In the genomic region with DNA sequence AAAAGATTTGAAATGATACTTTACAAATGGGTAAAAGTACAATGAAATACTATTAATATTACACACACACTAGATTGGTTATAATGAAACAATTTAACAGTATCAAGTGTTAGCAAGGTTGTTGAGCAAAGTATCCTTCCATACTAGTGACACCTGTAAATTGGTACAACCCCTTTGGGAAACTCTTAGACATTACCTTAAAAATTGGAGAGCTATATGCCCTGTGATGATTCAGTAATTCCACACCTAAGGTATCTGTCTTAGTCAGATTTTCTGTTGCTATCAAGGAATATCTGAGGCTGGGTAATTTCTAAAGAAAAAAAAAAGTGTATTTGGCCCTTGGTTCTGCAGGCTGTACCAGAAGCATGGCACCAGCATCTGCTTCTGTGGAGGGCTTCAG, we compare ENCODE assay signal across 26 cellular contexts. TPM values are rescaled to one million over a fixed set of nuclear protein-coding genes. Genes with fewer than 3 reads are reported as not detected.
A peak's percentile ranks its signal among the peaks of the same experiment; 100 is the strongest.
DNase-seq lines count a peak whose midpoint lies in the region; ATAC-seq, FAIRE-seq and TF ChIP-seq lines count a peak whose summit lies in the region.
"Had no signal": no experiment of that assay in that cellular context is flagged by ENCODE, and none has a peak within 500 bp of the region (broad histone marks: within the 10 kb centered on the region; RNA-seq: fewer than 3 reads in every experiment).

No MANE protein-coding gene starts in this region.

- no peaks in the 10 kb centered on the region for H3K27me3 ChIP-seq in HCT116 (ENCODE audit: insufficient read depth, low read length)
- no peaks in the 10 kb centered on the region for H3K27me3 ChIP-seq in bronchial epithelial cell (ENCODE audit: control insufficient read depth, insufficient read depth, low read length)

- RAD21 ChIA-PET in HCT116 (lab: Charles Lee; ENCODE audit: low non-redundant PET in 1 of 2, low total read pairs in 2 of 2, uncharacterized antibody in 2 of 2, unreplicated experiment in 2 of 2): no interaction called here

- POLR2A ChIA-PET in activated CD8-positive, alpha-beta T cell treated with anti-CD3 and anti-CD28 coated beads for 36 hours (lab: Charles Lee): no interaction called here
- POLR2A ChIA-PET in activated CD8-positive, alpha-beta T cell treated with anti-CD3 and anti-CD28 coated beads, Interleukin-2, amount 10 ng/mL, durations not matched to agents 7 days and 5 days (lab: Charles Lee): interaction anchor here (0.6 kb wide), 1 partner anchor 1015 kb away, joined by 3 read pairs; no protein-coding TSS in a partner anchor
- POLR2A ChIA-PET in HCT116 (lab: Charles Lee): no interaction called here

- no peak for TF ChIP-seq POLR2A in HCT116 (IDR thresholded peaks at IDR 0.05; ENCODE audit: borderline replicate concordance, extremely low read depth, insufficient read depth, insufficient read length)

- H3K4me1 Mint-ChIP-seq in activated CD8-positive, alpha-beta T cell treated with anti-CD3 and anti-CD28 coated beads for 36 hours (ENCODE audit: low read depth): peaks cover 11% of the 10 kb centered on the region
- no peaks in the 10 kb centered on the region for H3K4me1 Mint-ChIP-seq in activated CD8-positive, alpha-beta T cell treated with anti-CD3 and anti-CD28 coated beads, Interleukin-2, amount 10 ng/mL, durations not matched to agents 7 days and 5 days (ENCODE audit: low read depth)
- H3K4me1 Mint-ChIP-seq in stimulated activated naive CD8-positive, alpha-beta T cell treated with anti-CD3 and anti-CD28 coated beads, Interleukin-15, Interleukin-2, amounts not matched to agents 100 ng/mL and 50 ng/mL, for 24 hours (ENCODE audit: low read depth): peaks cover 20% of the 10 kb centered on the region
- H3K4me1 Mint-ChIP-seq: CD8-positive, alpha-beta memory T cell had no signal

- no peaks in the 10 kb centered on the region for H3K9me3 ChIP-seq in HCT116 (ENCODE audit: control insufficient read depth in 1 of 2, insufficient read depth in 1 of 2, low read depth in 1 of 2, low read length in 2 of 2)

- no peak overlapping the region for H3K27ac ChIP-seq in HCT116 (ENCODE audit: low read depth, low read length)
- H3K27ac ChIP-seq: C4-2B, PC-9, SK-N-MC had no signal

- no peaks in the 10 kb centered on the region for H4K20me1 ChIP-seq in HCT116 (ENCODE audit: insufficient read depth)

- H3K4me2 ChIP-seq in HCT116 (ENCODE audit: low read length): no peak overlapping the region
- H3K4me2 ChIP-seq: PC-9 had no signal

- H3K79me2 ChIP-seq in HCT116 (ENCODE audit: insufficient read depth, low read length): no peaks in the 10 kb centered on the region

- H3K27me3 Mint-ChIP-seq in activated CD8-positive, alpha-beta T cell treated with anti-CD3 and anti-CD28 coated beads for 36 hours: no peaks in the 10 kb centered on the region
- H3K27me3 Mint-ChIP-seq in activated CD8-positive, alpha-beta T cell treated with anti-CD3 and anti-CD28 coated beads, Interleukin-2, amount 10 ng/mL, durations not matched to agents 7 days and 5 days (ENCODE audit: low read depth): peaks cover 2% of the 10 kb centered on the region
- peaks cover 8% of the 10 kb centered on the region for H3K27me3 Mint-ChIP-seq in stimulated activated naive CD8-positive, alpha-beta T cell treated with anti-CD3 and anti-CD28 coated beads, Interleukin-15, Interleukin-2, amounts not matched to agents 100 ng/mL and 50 ng/mL, for 24 hours

- H3K4me3 ChIP-seq in HCT116 (replicated peaks in 1 of 2; ENCODE audit: low read depth in 1 of 2, low read length in 2 of 2): no peak overlapping the region
- no peak overlapping the region for H3K4me3 ChIP-seq in bronchial epithelial cell (ENCODE audit: low read depth, low read length)
- H3K4me3 ChIP-seq: K562, PC-9, SK-N-MC had no signal

- CTCF ChIA-PET in activated CD8-positive, alpha-beta T cell treated with anti-CD3 and anti-CD28 coated beads for 36 hours (lab: Charles Lee): no interaction called here
- CTCF ChIA-PET in activated CD8-positive, alpha-beta T cell treated with anti-CD3 and anti-CD28 coated beads, Interleukin-2, amount 10 ng/mL, durations not matched to agents 7 days and 5 days (lab: Charles Lee): no interaction called here
- CTCF ChIA-PET in HCT116 (lab: Charles Lee): no interaction called here

- no peak overlapping the region for H3K4me3 Mint-ChIP-seq in activated CD8-positive, alpha-beta T cell treated with anti-CD3 and anti-CD28 coated beads for 36 hours
- no peak overlapping the region for H3K4me3 Mint-ChIP-seq in activated CD8-positive, alpha-beta T cell treated with anti-CD3 and anti-CD28 coated beads, Interleukin-2, amount 10 ng/mL, durations not matched to agents 7 days and 5 days
- no peak overlapping the region for H3K4me3 Mint-ChIP-seq in stimulated activated naive CD8-positive, alpha-beta T cell treated with anti-CD3 and anti-CD28 coated beads, Interleukin-15, Interleukin-2, amounts not matched to agents 100 ng/mL and 50 ng/mL, for 24 hours
- H3K4me3 Mint-ChIP-seq: CD8-positive, alpha-beta memory T cell had no signal

- no peak overlapping the region for H3K27ac Mint-ChIP-seq in activated CD8-positive, alpha-beta T cell treated with anti-CD3 and anti-CD28 coated beads for 36 hours
- no peak overlapping the region for H3K27ac Mint-ChIP-seq in activated CD8-positive, alpha-beta T cell treated with anti-CD3 and anti-CD28 coated beads, Interleukin-2, amount 10 ng/mL, durations not matched to agents 7 days and 5 days
- H3K27ac Mint-ChIP-seq in stimulated activated naive CD8-positive, alpha-beta T cell treated with anti-CD3 and anti-CD28 coated beads, Interleukin-15, Interleukin-2, amounts not matched to agents 100 ng/mL and 50 ng/mL, for 24 hours: peak overlapping the region; percentile 78
- H3K27ac Mint-ChIP-seq: CD8-positive, alpha-beta memory T cell had no signal

- no TSS peak for BruUV-seq in HCT116 (replicated peaks; lab: Mats Ljungman, UMichigan)

- TF ChIP-seq CTCF in activated CD8-positive, alpha-beta T cell treated with anti-CD3 and anti-CD28 coated beads for 36 hours (IDR thresholded peaks at IDR 0.05): no peak
- TF ChIP-seq CTCF in HCT116 (IDR thresholded peaks at IDR 0.05 in 2 of 3, conservative IDR thresholded peaks at IDR 0.05 in 1 of 3; ENCODE audit: borderline replicate concordance in 1 of 3, insufficient read depth in 1 of 3, low read depth in 2 of 3, low read length in 2 of 3): no peak
- TF ChIP-seq CTCF in bronchial epithelial cell (IDR thresholded peaks at IDR 0.05; ENCODE audit: insufficient read depth, low read length, severe bottlenecking): no peak

- intact Hi-C loops in activated CD8-positive, alpha-beta T cell treated with anti-CD3 and anti-CD28 coated beads for 36 hours (cut with micrococcal nuclease): no loop called here
- intact Hi-C loops in HCT116 (cut with micrococcal nuclease): no loop called here

- H3K36me3 ChIP-seq in HCT116 (ENCODE audit: control insufficient read depth in 1 of 2, insufficient read depth in 2 of 2, low read length in 2 of 2) (no peaks in the 10 kb centered on the region), bronchial epithelial cell (ENCODE audit: control insufficient read depth, insufficient read depth, low read length) (no peaks in the 10 kb centered on the region)

- no peak for DNase-seq in activated CD8-positive, alpha-beta T cell treated with anti-CD3 and anti-CD28 coated beads for 36 hours
- DNase-seq in activated CD8-positive, alpha-beta T cell treated with anti-CD3 and anti-CD28 coated beads, Interleukin-2, amount 10 ng/mL, durations not matched to agents 7 days and 5 days: no peak
- DNase-seq in HCT116 (ENCODE audit: low read depth, low spot score) (no peak), bronchial epithelial cell (ENCODE audit: low read depth) (peak; percentile 8), NCI-H446 treated with DMSO at 0.1 percent for 48 hours (lab: John Stamatoyannopoulos, UW) (no peak), HuH-7 (ENCODE audit: low spot score) (no peak)
- DNase-seq: CD8-positive, alpha-beta memory T cell; DMS53; GDM1; H7; MM.1S; NCI-H1048; NCI-H1436 treated with DMSO at 0.1 percent for 48 hours; NCI-H1930; NCI-H510A; NCI-H748 treated with DMSO at 0.1 percent for 48 hours; PC-9; RPMI8226; SHP77 treated with DMSO at 0.1 percent for 48 hours had no signal

- no peaks in the 10 kb centered on the region for H3K9me3 Mint-ChIP-seq in activated CD8-positive, alpha-beta T cell treated with anti-CD3 and anti-CD28 coated beads for 36 hours
- no peaks in the 10 kb centered on the region for H3K9me3 Mint-ChIP-seq in activated CD8-positive, alpha-beta T cell treated with anti-CD3 and anti-CD28 coated beads, Interleukin-2, amount 10 ng/mL, durations not matched to agents 7 days and 5 days (ENCODE audit: insufficient read depth)
- H3K9me3 Mint-ChIP-seq in stimulated activated naive CD8-positive, alpha-beta T cell treated with anti-CD3 and anti-CD28 coated beads, Interleukin-15, Interleukin-2, amounts not matched to agents 100 ng/mL and 50 ng/mL, for 24 hours: peaks cover 8% of the 10 kb centered on the region
- H3K9me3 Mint-ChIP-seq: CD8-positive, alpha-beta memory T cell had no signal

- no peaks in the 10 kb centered on the region for H3K4me1 ChIP-seq in HCT116 (ENCODE audit: control insufficient read depth in 1 of 2, insufficient read depth in 2 of 2, low read length in 2 of 2)

- no peaks in the 10 kb centered on the region for H3K9me2 ChIP-seq in HCT116 (ENCODE audit: insufficient read depth)

- ATAC-seq in activated CD8-positive, alpha-beta T cell treated with anti-CD3 and anti-CD28 coated beads for 36 hours: peak; percentile 70
- no peak for ATAC-seq in activated CD8-positive, alpha-beta T cell treated with anti-CD3 and anti-CD28 coated beads, Interleukin-2, amount 10 ng/mL, durations not matched to agents 7 days and 5 days
- no peak for ATAC-seq in HCT116
- ATAC-seq: K562 had no signal

- TF ChIP-seq RAD21 in HCT116 (IDR thresholded peaks at IDR 0.05; ENCODE audit: low read depth): no peak

- no peak overlapping the region for H3K9ac ChIP-seq in HCT116 (ENCODE audit: low read length)

- no peak overlapping the region for H2AFZ ChIP-seq in HCT116 (ENCODE audit: low read depth, low read length, poor library complexity, severe bottlenecking)
- H2AFZ ChIP-seq: PC-9 had no signal

- no peaks in the 10 kb centered on the region for H3K36me3 Mint-ChIP-seq in activated CD8-positive, alpha-beta T cell treated with anti-CD3 and anti-CD28 coated beads for 36 hours (ENCODE audit: low read depth)
- H3K36me3 Mint-ChIP-seq in activated CD8-positive, alpha-beta T cell treated with anti-CD3 and anti-CD28 coated beads, Interleukin-2, amount 10 ng/mL, durations not matched to agents 7 days and 5 days (ENCODE audit: low read depth): no peaks in the 10 kb centered on the region
- H3K36me3 Mint-ChIP-seq in stimulated activated naive CD8-positive, alpha-beta T cell treated with anti-CD3 and anti-CD28 coated beads, Interleukin-15, Interleukin-2, amounts not matched to agents 100 ng/mL and 50 ng/mL, for 24 hours (ENCODE audit: low read depth): peaks cover 4% of the 10 kb centered on the region
- H3K36me3 Mint-ChIP-seq: CD8-positive, alpha-beta memory T cell had no signal

- no peak for FAIRE-seq in bronchial epithelial cell (lab: Jason Lieb, UNC)
- FAIRE-seq: A204.1, GM18507, K562 had no signal

RNA-seq across cellular contexts. Expression of a gene that starts 7.4 kb away (rescaled TPM):
- not detected for total RNA-seq in activated CD8-positive, alpha-beta T cell treated with anti-CD3 and anti-CD28 coated beads for 36 hours
- not detected for total RNA-seq in activated CD8-positive, alpha-beta T cell treated with anti-CD3 and anti-CD28 coated beads, Interleukin-2, amount 10 ng/mL, durations not matched to agents 7 days and 5 days
- total RNA-seq in HCT116 (2021; ENCODE audit: unreplicated experiment) (not detected), bronchial epithelial cell (not detected in 2 replicates)
- polyA plus RNA-seq in HCT116 (2012): not detected in 2 replicates
- total RNA-seq: CD8-positive, alpha-beta memory T cell; H7; LHCN-M2; PC-9 had no signal
- polyA plus RNA-seq: CD8-positive, alpha-beta memory T cell; K562 had no signal
